Comparison of ENCODE assay signal across 11 cellular contexts in the genomic region with DNA sequence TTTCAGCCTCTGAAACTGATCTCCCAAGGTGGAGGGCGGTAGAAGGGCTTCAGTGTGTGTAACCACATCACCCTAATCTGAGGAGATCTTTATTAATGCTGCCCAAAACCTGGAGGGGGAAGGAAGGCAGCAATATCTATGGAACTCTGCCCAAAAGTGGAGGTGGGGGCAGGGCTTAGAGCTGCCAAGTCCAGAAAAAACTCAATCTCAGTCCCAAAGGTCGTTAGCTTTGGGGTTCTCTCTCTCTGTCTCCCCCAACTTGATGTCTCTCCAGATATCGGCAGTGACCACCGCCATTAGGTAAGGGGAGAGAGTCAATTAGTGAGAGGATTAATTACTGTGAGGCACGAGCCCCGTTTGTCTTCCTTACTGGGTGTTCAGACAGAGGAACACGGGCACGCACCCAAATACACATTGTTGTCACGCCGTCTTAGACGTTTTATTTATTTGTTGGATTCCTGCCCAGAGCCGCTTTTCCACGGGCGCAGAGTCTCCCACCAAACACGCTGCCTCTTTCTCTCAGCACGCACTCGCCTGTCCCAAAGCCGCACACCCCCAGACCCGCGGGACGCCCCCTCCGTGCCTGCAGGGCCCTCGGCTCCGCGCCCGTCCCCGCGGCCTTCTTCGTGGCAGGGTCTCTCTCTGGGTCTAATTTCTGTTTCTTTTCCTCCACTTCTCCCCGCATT. TPM values are rescaled to one million over a fixed set of nuclear protein-coding genes. Genes with fewer than 3 reads are reported as not detected.
DNase-seq lines count a peak whose midpoint lies in the region; ATAC-seq and TF ChIP-seq lines count a peak whose summit lies in the region.
"Had no signal": no experiment of that assay in that cellular context is flagged by ENCODE, and none has a peak within 500 bp of the region (broad histone marks: within the 10 kb centered on the region; RNA-seq: fewer than 3 reads in every experiment).

No MANE protein-coding gene starts in this region.

- H3K4me1 ChIP-seq in subcutaneous abdominal adipose tissue (ENCODE audit: control insufficient read depth in 5 of 5, insufficient read depth in 5 of 5, low read length in 5 of 5) (peaks cover 3 to 65% (median 59%) of the 10 kb centered on the region in 5 donors), right atrium auricular region (peaks cover 0 to 60% of the 10 kb centered on the region in 2 donors)

- no peak overlapping the region for H3K27ac Mint-ChIP-seq in activated naive CD4-positive, alpha-beta T cell treated with anti-CD3 and anti-CD28 coated beads for 36 hours
- peak overlapping the region; percentile 4 for H3K27ac Mint-ChIP-seq in activated T-cell treated with anti-CD3 and anti-CD28 coated beads, Interleukin-2, amount 50 U/mL, for 72 hours

- peaks cover 86% of the 10 kb centered on the region for H3K27me3 Mint-ChIP-seq in activated naive CD4-positive, alpha-beta T cell treated with anti-CD3 and anti-CD28 coated beads for 36 hours (ENCODE audit: low read depth)
- H3K27me3 Mint-ChIP-seq in activated T-cell treated with anti-CD3 and anti-CD28 coated beads, Interleukin-2, amount 50 U/mL, for 72 hours (ENCODE audit: low read depth), result peaks cover 91% of the 10 kb centered on the region

- DNase-seq in activated naive CD4-positive, alpha-beta T cell treated with anti-CD3 and anti-CD28 coated beads for 36 hours, result no peak
- DNase-seq in activated naive CD4-positive, alpha-beta T cell (lab: John Stamatoyannopoulos, UW), result no peak
- no peak for DNase-seq in activated T-cell treated with anti-CD3 and anti-CD28 coated beads, Interleukin-2, amount 50 U/mL, for 72 hours
- DNase-seq in left kidney (ENCODE audit: low read depth, low spot score), result peak; percentile 36
- DNase-seq in right atrium auricular region (ENCODE audit: low spot score), result no peak
- DNase-seq: NCI-H1436 treated with DMSO at 0.1 percent for 48 hours had no signal

- CTCF ChIA-PET in activated naive CD4-positive, alpha-beta T cell treated with anti-CD3 and anti-CD28 coated beads for 36 hours (lab: Charles Lee), result interaction anchor here (1.0 kb wide), 1 partner anchor 13 kb away, joined by 3 read pairs; no protein-coding TSS in a partner anchor

- no peaks in the 10 kb centered on the region for H3K36me3 Mint-ChIP-seq in activated naive CD4-positive, alpha-beta T cell treated with anti-CD3 and anti-CD28 coated beads for 36 hours (ENCODE audit: low read depth)
- H3K36me3 Mint-ChIP-seq in activated T-cell treated with anti-CD3 and anti-CD28 coated beads, Interleukin-2, amount 50 U/mL, for 72 hours (ENCODE audit: insufficient read depth in 2 of 2), result peaks cover 0 to 2% of the 10 kb centered on the region in 2 donors

- intact Hi-C loops in activated naive CD4-positive, alpha-beta T cell treated with anti-CD3 and anti-CD28 coated beads for 36 hours (cut with micrococcal nuclease), result loop anchor here (10.0 kb wide), 1 partner anchor 813 kb away; the partner anchor contains the start of gene HNF1B

- no peaks in the 10 kb centered on the region for H3K36me3 ChIP-seq in subcutaneous abdominal adipose tissue (ENCODE audit: control insufficient read depth in 5 of 5, insufficient read depth in 5 of 5, low read length in 5 of 5)
- H3K36me3 ChIP-seq in right atrium auricular region, result no peaks in the 10 kb centered on the region
- H3K36me3 ChIP-seq: vagina had no signal

- no peak overlapping the region for H3K9ac ChIP-seq in subcutaneous abdominal adipose tissue (ENCODE audit: low read length in 5 of 5)

- no peak overlapping the region for H3K27ac ChIP-seq in subcutaneous abdominal adipose tissue (ENCODE audit: low read depth, low read length)
- H3K27ac ChIP-seq in right atrium auricular region, result no peak overlapping the region
- H3K27ac ChIP-seq: vagina had no signal

- H3K9me3 Mint-ChIP-seq in activated naive CD4-positive, alpha-beta T cell treated with anti-CD3 and anti-CD28 coated beads for 36 hours, result no peaks in the 10 kb centered on the region
- H3K9me3 Mint-ChIP-seq in activated T-cell treated with anti-CD3 and anti-CD28 coated beads, Interleukin-2, amount 50 U/mL, for 72 hours, result no peaks in the 10 kb centered on the region

- H3K4me3 Mint-ChIP-seq in activated naive CD4-positive, alpha-beta T cell treated with anti-CD3 and anti-CD28 coated beads for 36 hours, result peak overlapping the region; percentile 45
- H3K4me3 Mint-ChIP-seq in activated T-cell treated with anti-CD3 and anti-CD28 coated beads, Interleukin-2, amount 50 U/mL, for 72 hours, result peak overlapping the region; percentile 78 to 82

- peaks cover 65 to 97% (median 92%) of the 10 kb centered on the region in 5 donors for H3K27me3 ChIP-seq in subcutaneous abdominal adipose tissue (ENCODE audit: control insufficient read depth in 5 of 5, insufficient read depth in 4 of 5, low read length in 5 of 5)
- peaks cover 60 to 83% of the 10 kb centered on the region in 2 donors for H3K27me3 ChIP-seq in right atrium auricular region

- H3K4me3 ChIP-seq in subcutaneous abdominal adipose tissue (ENCODE audit: low read depth in 1 of 5, low read length in 5 of 5) (peak overlapping the region; percentile 11 to 52 (median 26)), right atrium auricular region (peak overlapping the region in 1 of 2 donors; percentile 12)
- H3K4me3 ChIP-seq: vagina had no signal

- no peak for ATAC-seq in activated T-cell treated with anti-CD3 and anti-CD28 coated beads, Interleukin-2, amount 50 U/mL, for 72 hours (replicated peaks in 1 of 2)
- no peak for ATAC-seq in GM19324 (IDR thresholded peaks at IDR 0.05; ENCODE audit: low FRiP score, unreplicated experiment)
- ATAC-seq in GM18858 (IDR thresholded peaks at IDR 0.05; ENCODE audit: unreplicated experiment), result no peak

- H3K9me3 ChIP-seq in subcutaneous abdominal adipose tissue (ENCODE audit: control insufficient read depth in 5 of 5, low read length in 5 of 5) (no peaks in the 10 kb centered on the region), right atrium auricular region (no peaks in the 10 kb centered on the region)
- H3K9me3 ChIP-seq: Caco-2, vagina had no signal

- H3K4me1 Mint-ChIP-seq in activated naive CD4-positive, alpha-beta T cell treated with anti-CD3 and anti-CD28 coated beads for 36 hours (ENCODE audit: low read depth), result peaks cover 55% of the 10 kb centered on the region
- peaks cover 57% of the 10 kb centered on the region for H3K4me1 Mint-ChIP-seq in activated T-cell treated with anti-CD3 and anti-CD28 coated beads, Interleukin-2, amount 50 U/mL, for 72 hours (ENCODE audit: low read depth)

- no peak for TF ChIP-seq CTCF in right atrium auricular region (IDR thresholded peaks at IDR 0.05)

RNA-seq across cellular contexts. Expression of gene LHX1, which starts 5.4 kb away (rescaled TPM):
- not detected for total RNA-seq in activated naive CD4-positive, alpha-beta T cell treated with anti-CD3 and anti-CD28 coated beads for 36 hours
- total RNA-seq in activated T-cell treated with anti-CD3 and anti-CD28 coated beads, Interleukin-2, amount 50 U/mL, for 72 hours, result under 1 TPM; 0.32 to 0.34 TPM
- not detected for total RNA-seq in right atrium auricular region
- total RNA-seq: Caco-2, vagina had no signal

RNA-seq across cellular contexts. Expression of gene AATF, which starts 16.9 kb away (rescaled TPM):
- 10 to 100 TPM; 58.9 to 69.8 TPM for total RNA-seq in activated naive CD4-positive, alpha-beta T cell treated with anti-CD3 and anti-CD28 coated beads for 36 hours
- 10 to 100 TPM; 85.1 to 91.9 TPM for total RNA-seq in activated T-cell treated with anti-CD3 and anti-CD28 coated beads, Interleukin-2, amount 50 U/mL, for 72 hours
- total RNA-seq in right atrium auricular region, result 10 to 100 TPM; 17.8 to 23.2 TPM
